In genomic region chr6:158557927-158558326, GRCh38 we compare ENCODE assay signal across 26 cellular contexts. TPM values are rescaled to one million over a fixed set of nuclear protein-coding genes. Genes with fewer than 3 reads are reported as not detected.
DNase-seq lines count a peak whose midpoint lies in the region; ATAC-seq and TF ChIP-seq lines count a peak whose summit lies in the region.
"Had no signal": no experiment of that assay in that cellular context is flagged by ENCODE, and none has a peak within 500 bp of the region (broad histone marks: within the 10 kb centered on the region; RNA-seq: fewer than 3 reads in every experiment).

No MANE protein-coding gene starts in this region.

- no peaks in the 10 kb centered on the region; the same call in 1 of the 2 replicates for H3K36me3 ChIP-seq in OCI-LY1 (ENCODE audit: insufficient read depth, low read length)
- H3K36me3 ChIP-seq in tibial artery: no peaks in the 10 kb centered on the region
- H3K36me3 ChIP-seq: cardiac muscle cell, esophagus squamous epithelium, thoracic aorta had no signal

- no peak for TF ChIP-seq CTCF in OCI-LY1 (IDR thresholded peaks at IDR 0.05; ENCODE audit: low read length)
- TF ChIP-seq CTCF in natural killer cell (IDR thresholded peaks at IDR 0.05): no peak
- no peak for TF ChIP-seq CTCF in tibial artery (IDR thresholded peaks at IDR 0.05)

- peaks cover 24% of the 10 kb centered on the region in 2 donors for H3K4me1 Mint-ChIP-seq in natural killer cell
- H3K4me1 Mint-ChIP-seq in activated T-helper 17 cell treated with anti-CD3 and anti-CD28 coated beads, Interleukin-2, amount 50 U/mL, for 72 hours: peaks cover 15% of the 10 kb centered on the region
- peaks cover 25% of the 10 kb centered on the region for H3K4me1 Mint-ChIP-seq in activated CD4-positive, alpha-beta T cell treated with anti-CD3 and anti-CD28 coated beads, Interleukin-2, amount 10 ng/mL, durations not matched to agents 24 days and 14 days

- no peaks in the 10 kb centered on the region for H4K20me1 ChIP-seq in OCI-LY1 (ENCODE audit: insufficient read depth, low read length)

- H3K27ac Mint-ChIP-seq in natural killer cell: peak overlapping the region in 1 of 2 donors; percentile 48
- H3K27ac Mint-ChIP-seq in activated T-helper 17 cell treated with anti-CD3 and anti-CD28 coated beads, Interleukin-2, amount 50 U/mL, for 72 hours: no peak overlapping the region
- no peak overlapping the region for H3K27ac Mint-ChIP-seq in activated CD4-positive, alpha-beta T cell treated with anti-CD3 and anti-CD28 coated beads, Interleukin-2, amount 10 ng/mL, durations not matched to agents 24 days and 14 days
- H3K27ac Mint-ChIP-seq: activated CD8-positive, alpha-beta memory T cell treated with anti-CD3 and anti-CD28 coated beads, Interleukin-2, amount 10 ng/mL, durations not matched to agents 7 days and 5 days; activated naive CD4-positive, alpha-beta T cell treated with anti-CD3 and anti-CD28 coated beads, Interleukin-2, amount 10 ng/mL, durations not matched to agents 7 days and 5 days; activated T-cell treated with anti-CD3 and anti-CD28 coated beads, Interleukin-2, amount 50 U/mL, for 72 hours; dendritic cell treated with granulocyte-macrophage colony-stimulating factor and Interleukin-4, amounts not matched to agents 40 ng/mL and 50 ng/mL, for 4 days had no signal

- H3K9me3 ChIP-seq in OCI-LY1 (ENCODE audit: low read length) (no peaks in the 10 kb centered on the region), tibial artery (no peaks in the 10 kb centered on the region)
- H3K9me3 ChIP-seq: A549, esophagus squamous epithelium, thoracic aorta had no signal

- no peaks in the 10 kb centered on the region for H3K9me2 ChIP-seq in OCI-LY1 (ENCODE audit: low read depth, low read length)

- H3K79me2 ChIP-seq in OCI-LY1 (ENCODE audit: insufficient read depth, low read length): no peaks in the 10 kb centered on the region

- H3K4me3 Mint-ChIP-seq in natural killer cell: peak overlapping the region; percentile 21
- H3K4me3 Mint-ChIP-seq in activated T-helper 17 cell treated with anti-CD3 and anti-CD28 coated beads, Interleukin-2, amount 50 U/mL, for 72 hours: no peak overlapping the region
- no peak overlapping the region for H3K4me3 Mint-ChIP-seq in activated CD4-positive, alpha-beta T cell treated with anti-CD3 and anti-CD28 coated beads, Interleukin-2, amount 10 ng/mL, durations not matched to agents 24 days and 14 days
- H3K4me3 Mint-ChIP-seq: activated CD4-positive, alpha-beta T cell treated with anti-CD3 and anti-CD28 coated beads, Interleukin-2, amount 10 ng/mL, durations not matched to agents 7 days and 5 days; activated CD8-positive, alpha-beta memory T cell treated with anti-CD3 and anti-CD28 coated beads, Interleukin-2, amount 10 ng/mL, durations not matched to agents 7 days and 5 days; activated naive CD4-positive, alpha-beta T cell treated with anti-CD3 and anti-CD28 coated beads, Interleukin-2, amount 10 ng/mL, durations not matched to agents 7 days and 5 days; activated T-cell treated with anti-CD3 and anti-CD28 coated beads, Interleukin-2, amount 50 U/mL, for 72 hours; dendritic cell treated with granulocyte-macrophage colony-stimulating factor and Interleukin-4, amounts not matched to agents 40 ng/mL and 50 ng/mL, for 4 days had no signal

- H3K4me1 ChIP-seq in OCI-LY1 (ENCODE audit: insufficient read depth, low read length, severe bottlenecking): peaks cover 43% of the 10 kb centered on the region
- H3K4me1 ChIP-seq in tibial artery: peaks cover 0 to 24% (median 18%) of the 10 kb centered on the region in 4 donors

- no peak overlapping the region; the same call in 1 of the 2 replicates for H3K9ac ChIP-seq in OCI-LY1 (ENCODE audit: low read length)

- H3K27me3 ChIP-seq in OCI-LY1 (ENCODE audit: insufficient read depth, low read length): no peaks in the 10 kb centered on the region
- no peaks in the 10 kb centered on the region for H3K27me3 ChIP-seq in tibial artery
- H3K27me3 ChIP-seq: cardiac muscle cell had no signal

- no peaks in the 10 kb centered on the region for H3K27me3 Mint-ChIP-seq in natural killer cell (ENCODE audit: low read depth in 2 of 2)
- no peaks in the 10 kb centered on the region for H3K27me3 Mint-ChIP-seq in activated T-helper 17 cell treated with anti-CD3 and anti-CD28 coated beads, Interleukin-2, amount 50 U/mL, for 72 hours
- H3K27me3 Mint-ChIP-seq in activated CD4-positive, alpha-beta T cell treated with anti-CD3 and anti-CD28 coated beads, Interleukin-2, amount 10 ng/mL, durations not matched to agents 24 days and 14 days: peaks cover 19% of the 10 kb centered on the region

- peak overlapping the region; percentile 15 for H3K27ac ChIP-seq in OCI-LY1 (ENCODE audit: low read depth, low read length, poor library complexity, severe bottlenecking)
- no peak overlapping the region for H3K27ac ChIP-seq in tibial artery
- H3K27ac ChIP-seq: A549, cardiac muscle cell, esophagus squamous epithelium, SK-N-MC, thoracic aorta had no signal

- H3F3A ChIP-seq in OCI-LY1 (ENCODE audit: insufficient read depth, low read length): no peaks in the 10 kb centered on the region

- intact Hi-C loops in natural killer cell (cut with micrococcal nuclease): no loop called here
- intact Hi-C loops in tibial artery (cut with DNase I; ENCODE audit: low total_unique reads): no loop called here
- intact Hi-C loops in activated CD4-positive, alpha-beta T cell treated with anti-CD3 and anti-CD28 coated beads, Interleukin-2, amount 10 ng/mL, durations not matched to agents 24 days and 14 days (cut with micrococcal nuclease): no loop called here

- peak; percentile 50 for DNase-seq in activated CD8-positive, alpha-beta memory T cell treated with anti-CD3 and anti-CD28 coated beads for 24 hours
- DNase-seq in activated CD8-positive, alpha-beta memory T cell treated with anti-CD3 and anti-CD28 coated beads, Interleukin-2, amount 50 U/mL, for 4 hours: no peak
- DNase-seq in natural killer cell (no peak), tibial artery (peak; percentile 13 to 42)
- no peak for DNase-seq in activated CD4-positive, alpha-beta T cell treated with anti-CD3 and anti-CD28 coated beads, Interleukin-2, amount 10 ng/mL, durations not matched to agents 24 days and 14 days
- DNase-seq: activated CD4-positive, alpha-beta T cell treated with anti-CD3 and anti-CD28 coated beads, Interleukin-2, amount 10 ng/mL, durations not matched to agents 7 days and 5 days; activated CD8-positive, alpha-beta memory T cell treated with anti-CD3 and anti-CD28 coated beads, Interleukin-2, amount 10 ng/mL, durations not matched to agents 7 days and 5 days; activated naive CD4-positive, alpha-beta T cell treated with anti-CD3 and anti-CD28 coated beads, Interleukin-2, amount 10 ng/mL, durations not matched to agents 7 days and 5 days; activated T-cell treated with anti-CD3 and anti-CD28 coated beads, Interleukin-2, amount 50 U/mL, for 72 hours; AML-193; aorta; esophagus squamous epithelium; foreskin melanocyte; NCI-H1105 treated with DMSO at 0.1 percent for 48 hours; NCI-H2081; NCI-H2227 treated with DMSO at 0.1 percent for 48 hours; NCI-H748 treated with DMSO at 0.1 percent for 48 hours; stimulated activated naive CD8-positive, alpha-beta T cell treated with anti-CD3 and anti-CD28 coated beads, Interleukin-15, Interleukin-2, amounts not matched to agents 100 U/mL and 50 U/mL, for 24 hours had no signal

- peak overlapping the region; percentile 97 for H3K4me2 ChIP-seq in OCI-LY1 (ENCODE audit: low read length)
- H3K4me2 ChIP-seq: A549 had no signal

- H3K4me3 ChIP-seq in OCI-LY1 (ENCODE audit: low read depth, low read length, poor library complexity, severe bottlenecking) (peak overlapping the region; percentile 87), tibial artery (no peak overlapping the region)
- H3K4me3 ChIP-seq: A549, cardiac muscle cell, esophagus squamous epithelium, SK-N-MC, thoracic aorta had no signal

- no peaks in the 10 kb centered on the region for H3K9me3 Mint-ChIP-seq in natural killer cell
- H3K9me3 Mint-ChIP-seq in activated T-helper 17 cell treated with anti-CD3 and anti-CD28 coated beads, Interleukin-2, amount 50 U/mL, for 72 hours: no peaks in the 10 kb centered on the region
- no peaks in the 10 kb centered on the region for H3K9me3 Mint-ChIP-seq in activated CD4-positive, alpha-beta T cell treated with anti-CD3 and anti-CD28 coated beads, Interleukin-2, amount 10 ng/mL, durations not matched to agents 24 days and 14 days
- H3K9me3 Mint-ChIP-seq: activated CD4-positive, alpha-beta T cell treated with anti-CD3 and anti-CD28 coated beads, Interleukin-2, amount 10 ng/mL, durations not matched to agents 7 days and 5 days; activated naive CD4-positive, alpha-beta T cell treated with anti-CD3 and anti-CD28 coated beads, Interleukin-2, amount 10 ng/mL, durations not matched to agents 7 days and 5 days; activated T-cell treated with anti-CD3 and anti-CD28 coated beads, Interleukin-2, amount 50 U/mL, for 72 hours; dendritic cell treated with granulocyte-macrophage colony-stimulating factor and Interleukin-4, amounts not matched to agents 40 ng/mL and 50 ng/mL, for 4 days had no signal

- peak overlapping the region; percentile 39; the same call in 1 of the 2 replicates for H2AFZ ChIP-seq in OCI-LY1 (ENCODE audit: low read length)

- ATAC-seq in natural killer cell (no peak), GM21526 (IDR thresholded peaks at IDR 0.05; ENCODE audit: low FRiP score, unreplicated experiment) (no peak)
- ATAC-seq in activated T-helper 17 cell treated with anti-CD3 and anti-CD28 coated beads, Interleukin-2, amount 50 U/mL, for 72 hours (replicated peaks): no peak
- ATAC-seq: A549; activated CD8-positive, alpha-beta memory T cell treated with anti-CD3 and anti-CD28 coated beads, Interleukin-2, amount 10 ng/mL, durations not matched to agents 7 days and 5 days; activated T-cell treated with anti-CD3 and anti-CD28 coated beads, Interleukin-2, amount 50 U/mL, for 72 hours; stimulated activated naive CD8-positive, alpha-beta T cell treated with anti-CD3 and anti-CD28 coated beads, Interleukin-15, Interleukin-2, amounts not matched to agents 100 U/mL and 50 U/mL, for 24 hours had no signal

- H3K36me3 Mint-ChIP-seq in natural killer cell: no peaks in the 10 kb centered on the region
- peaks cover 11% of the 10 kb centered on the region for H3K36me3 Mint-ChIP-seq in activated T-helper 17 cell treated with anti-CD3 and anti-CD28 coated beads, Interleukin-2, amount 50 U/mL, for 72 hours (ENCODE audit: low read depth)
- peaks cover 7% of the 10 kb centered on the region for H3K36me3 Mint-ChIP-seq in activated CD4-positive, alpha-beta T cell treated with anti-CD3 and anti-CD28 coated beads, Interleukin-2, amount 10 ng/mL, durations not matched to agents 24 days and 14 days (ENCODE audit: low read depth)

RNA-seq across cellular contexts. Expression of gene TMEM181, which starts 2.0 kb away (rescaled TPM):
- total RNA-seq in natural killer cell: 10 to 100 TPM; 44.8 to 60.9 (median 45.0) TPM
- 10 to 100 TPM; 11.8 to 16.4 TPM for total RNA-seq in activated T-helper 17 cell treated with anti-CD3 and anti-CD28 coated beads, Interleukin-2, amount 50 U/mL, for 72 hours
- 17.1 and 17.8 TPM in 2 replicates for total RNA-seq in activated CD4-positive, alpha-beta T cell treated with anti-CD3 and anti-CD28 coated beads, Interleukin-2, amount 10 ng/mL, durations not matched to agents 24 days and 14 days

Comparison
In these comparisons a context has a peak if more than half of its experiments do, and no peak if none do; other contexts are left out.
1. DNase-seq: peak in activated CD8-positive, alpha-beta memory T cell treated with anti-CD3 and anti-CD28 coated beads for 24 hours (single experiment) and tibial artery (2 of 2); none in activated CD8-positive, alpha-beta memory T cell treated with anti-CD3 and anti-CD28 coated beads, Interleukin-2, amount 50 U/mL, for 4 hours (single experiment), natural killer cell (single experiment) and activated CD4-positive, alpha-beta T cell treated with anti-CD3 and anti-CD28 coated beads, Interleukin-2, amount 10 ng/mL, durations not matched to agents 24 days and 14 days (single experiment).